In genomic region chr16:6889106-6889505, GRCh38 we compare ENCODE assay signal across 24 cellular contexts.
"Had no signal": no experiment of that assay in that cellular context is flagged by ENCODE, and none has a peak within 500 bp of the region (broad histone marks: within the 10 kb centered on the region; RNA-seq: fewer than 3 reads in every experiment).

No MANE protein-coding gene starts in this region.

- ATAC-seq: Panc1, PC-3 had no signal

- H3K9me3 ChIP-seq: SJCRH30 had no signal

- DNase-seq: KBM-7; MV-4-11; NCI-H1048; NCI-H1105; NCI-H1417; NCI-H1436 treated with DMSO at 0.1 percent for 48 hours; NCI-H1694 treated with DMSO at 0.1 percent for 48 hours; NCI-H1930; NCI-H2081; NCI-H2171; NCI-H226; NCI-H446; NCI-H510A; NCI-H524 treated with DMSO at 0.1 percent for 48 hours; NCI-H69; NCI-H774; NK-92 treated with Interleukin-12 subunit alpha and Interleukin-12 subunit beta, amount 100 ng/mL, for 24 hours; PC-3; SHP77; SJCRH30 had no signal

- H3K4me3 ChIP-seq: SJCRH30, SK-N-MC had no signal

- H3K4me1 ChIP-seq: SJCRH30 had no signal

- H3K36me3 ChIP-seq: SJCRH30 had no signal

- H3K27me3 ChIP-seq: SJCRH30 had no signal

- H3K27ac ChIP-seq: HL-60, RWPE1, SJCRH30, SK-N-MC had no signal
